ENCODE assay signal across 10 cellular contexts in genomic region chr16:46822270-46822669, GRCh38. TPM values are rescaled to one million over a fixed set of nuclear protein-coding genes. Genes with fewer than 3 reads are reported as not detected.
A peak's percentile ranks its signal among the peaks of the same experiment; 100 is the strongest.
DNase-seq lines count a peak whose midpoint lies in the region; ATAC-seq lines count a peak whose summit lies in the region.
"Had no signal": no experiment of that assay in that cellular context is flagged by ENCODE, and none has a peak within 500 bp of the region (broad histone marks: within the 10 kb centered on the region; RNA-seq: fewer than 3 reads in every experiment).

No MANE protein-coding gene starts in this region.

- peak overlapping the region; percentile 62 for H3K27ac ChIP-seq in Karpas-422 (ENCODE audit: low read length)
- H3K27ac ChIP-seq: BLaER1 had no signal

- peak overlapping the region; percentile 31 for H3K4me2 ChIP-seq in Karpas-422 (ENCODE audit: low read depth, low read length, poor library complexity, severe bottlenecking)
- H3K4me2 ChIP-seq: BLaER1 had no signal

- no peaks in the 10 kb centered on the region for H3K9me2 ChIP-seq in Karpas-422 (replicated peaks; ENCODE audit: insufficient read depth, low read length)

- ATAC-seq in GM21786 (IDR thresholded peaks at IDR 0.05; ENCODE audit: unreplicated experiment) = peak; percentile 88
- no peak for ATAC-seq in HG03139 (IDR thresholded peaks at IDR 0.05; ENCODE audit: unreplicated experiment)
- ATAC-seq in GM21367 (IDR thresholded peaks at IDR 0.05; ENCODE audit: unreplicated experiment) = no peak

- H3K27me3 ChIP-seq in Karpas-422 (ENCODE audit: low read length) = no peaks in the 10 kb centered on the region
- H3K27me3 ChIP-seq: BLaER1 had no signal

- peaks cover 35% of the 10 kb centered on the region; the same call in 1 of the 2 replicates for H3K36me3 ChIP-seq in Karpas-422 (ENCODE audit: insufficient read depth, low read length)

- no peaks in the 10 kb centered on the region for H3K9me3 ChIP-seq in Karpas-422 (ENCODE audit: low read length)
- H3K9me3 ChIP-seq: BLaER1 had no signal

- H3K79me2 ChIP-seq in Karpas-422 (ENCODE audit: low read length) = peaks cover 97% of the 10 kb centered on the region

- peaks cover 3% of the 10 kb centered on the region; the same call in 1 of the 2 replicates for H4K20me1 ChIP-seq in Karpas-422 (ENCODE audit: insufficient read depth, low read depth, low read length)

- peak; percentile 15 to 47 for DNase-seq in activated CD4-positive, alpha-beta T cell treated with anti-CD3 and anti-CD28 coated beads, Interleukin-2, amount 50 U/mL, for 48 hours
- DNase-seq in activated CD4-positive, alpha-beta T cell treated with anti-CD3 and anti-CD28 coated beads, Interleukin-2, amount 50 U/mL, for 4 hours = no peak
- DNase-seq in Karpas-422 = peak; percentile 59
- DNase-seq in putamen (ENCODE audit: low spot score) = peak; percentile 73
- DNase-seq in GM19240 (ENCODE audit: insufficient read length, low spot score) = no peak
- DNase-seq: activated CD8-positive, alpha-beta memory T cell treated with anti-CD3 and anti-CD28 coated beads, Interleukin-2, amount 50 U/mL, for 4 hours had no signal

- H3K9ac ChIP-seq in Karpas-422 (ENCODE audit: low read length) = no peak overlapping the region
- H3K9ac ChIP-seq: BLaER1 had no signal

- H3K4me1 ChIP-seq in Karpas-422 (ENCODE audit: low read length) = peaks cover 58% of the 10 kb centered on the region

- no peak overlapping the region for H3K4me3 ChIP-seq in Karpas-422 (ENCODE audit: low read length)
- H3K4me3 ChIP-seq: BLaER1 had no signal

- no peak overlapping the region for H2AFZ ChIP-seq in Karpas-422 (ENCODE audit: low read length)

RNA-seq across cellular contexts. Expression of gene C16orf87, which starts 8.7 kb away (rescaled TPM):
- total RNA-seq in Karpas-422 (2014; rRNA removed; shearing (Covaris generic); ENCODE audit: low replicate concordance) = 25.3 and 37.8 TPM in 2 replicates

Comparison
In these comparisons a context has a peak if more than half of its experiments do, and no peak if none do; other contexts are left out.
1. DNase-seq: peak in activated CD4-positive, alpha-beta T cell treated with anti-CD3 and anti-CD28 coated beads, Interleukin-2, amount 50 U/mL, for 48 hours (2 of 2), Karpas-422 (single experiment) and putamen (single experiment); none in activated CD4-positive, alpha-beta T cell treated with anti-CD3 and anti-CD28 coated beads, Interleukin-2, amount 50 U/mL, for 4 hours (0 of 2) and GM19240 (single experiment).